In genomic region chr5:31995714-31996113, GRCh38 we compare ENCODE assay signal across 24 cellular contexts.
"Had no signal": no experiment of that assay in that cellular context is flagged by ENCODE, and none has a peak within 500 bp of the region (broad histone marks: within the 10 kb centered on the region; RNA-seq: fewer than 3 reads in every experiment).

No MANE protein-coding gene starts in this region.

- H3K4me3 ChIP-seq: coronary artery, esophagus squamous epithelium, gastrocnemius medialis, mucosa of descending colon, right lobe of liver, skin epidermis, stomach, uterus had no signal

- H3K27ac ChIP-seq: coronary artery, esophagus squamous epithelium, gastrocnemius medialis, right lobe of liver, skin epidermis, stomach, uterus, WERI-Rb-1 had no signal

- H3K27ac Mint-ChIP-seq: activated naive CD4-positive, alpha-beta T cell treated with anti-CD3 and anti-CD28 coated beads for 36 hours; endodermal cell had no signal

- DNase-seq: activated CD4-positive, CD25-positive, alpha-beta regulatory T cell treated with anti-CD3 and anti-CD28 coated beads, Interleukin-2, amount 50 U/mL, for 72 hours; activated CD8-positive, alpha-beta memory T cell treated with anti-CD3 and anti-CD28 coated beads, Interleukin-2, amount 50 U/mL, for 48 hours; activated effector memory CD4-positive, alpha-beta T cell treated with Interleukin-2 at 50 U/mL for 16 hours; activated naive CD4-positive, alpha-beta T cell treated with anti-CD3 and anti-CD28 coated beads for 36 hours; activated T-cell treated with anti-CD3 and anti-CD28 coated beads, Interleukin-2, amount 50 U/mL, for 4 hours; cerebellar nuclear complex; endodermal cell; esophagus squamous epithelium; gastrocnemius medialis; hypothalamus; left ventricle myocardium superior; mucosa of descending colon; occipital lobe; right lobe of liver; stimulated activated CD4-positive, alpha-beta T cell treated with anti-CD3 and anti-CD28 coated beads, Interleukin-1b, Interleukin-23, amount 100 ng/mL, for 48 hours; stomach; trophoblast cell; uterus; WERI-Rb-1 had no signal

- ATAC-seq: activated T-cell treated with anti-CD3 and anti-CD28 coated beads, Interleukin-2, amount 50 U/mL, for 4 hours; gastrocnemius medialis; left ventricle myocardium superior; mucosa of descending colon; right lobe of liver had no signal

- H3K4me3 Mint-ChIP-seq: activated naive CD4-positive, alpha-beta T cell treated with anti-CD3 and anti-CD28 coated beads for 36 hours; activated T-cell treated with anti-CD3 and anti-CD28 coated beads, Interleukin-2, amount 50 U/mL, for 4 hours; endodermal cell; neural crest cell had no signal

- FAIRE-seq: islet of Langerhans, TTC549 had no signal

- H3K27me3 ChIP-seq: esophagus squamous epithelium, gastrocnemius medialis, right lobe of liver, stomach, uterus had no signal

- H3K36me3 ChIP-seq: gastrocnemius medialis, right lobe of liver, stomach, uterus, WERI-Rb-1 had no signal

- H3K4me1 Mint-ChIP-seq: neural crest cell had no signal

- H3K9me3 ChIP-seq: esophagus squamous epithelium, gastrocnemius medialis, mucosa of descending colon, right lobe of liver, stomach, uterus had no signal

- H3K9me3 Mint-ChIP-seq: activated naive CD4-positive, alpha-beta T cell treated with anti-CD3 and anti-CD28 coated beads for 36 hours; activated T-cell treated with anti-CD3 and anti-CD28 coated beads, Interleukin-2, amount 50 U/mL, for 4 hours; endodermal cell; neural crest cell had no signal

- H3K4me1 ChIP-seq: gastrocnemius medialis, right lobe of liver, uterus had no signal
